ENCODE assay signal across 1 cellular context in the genomic region with DNA sequence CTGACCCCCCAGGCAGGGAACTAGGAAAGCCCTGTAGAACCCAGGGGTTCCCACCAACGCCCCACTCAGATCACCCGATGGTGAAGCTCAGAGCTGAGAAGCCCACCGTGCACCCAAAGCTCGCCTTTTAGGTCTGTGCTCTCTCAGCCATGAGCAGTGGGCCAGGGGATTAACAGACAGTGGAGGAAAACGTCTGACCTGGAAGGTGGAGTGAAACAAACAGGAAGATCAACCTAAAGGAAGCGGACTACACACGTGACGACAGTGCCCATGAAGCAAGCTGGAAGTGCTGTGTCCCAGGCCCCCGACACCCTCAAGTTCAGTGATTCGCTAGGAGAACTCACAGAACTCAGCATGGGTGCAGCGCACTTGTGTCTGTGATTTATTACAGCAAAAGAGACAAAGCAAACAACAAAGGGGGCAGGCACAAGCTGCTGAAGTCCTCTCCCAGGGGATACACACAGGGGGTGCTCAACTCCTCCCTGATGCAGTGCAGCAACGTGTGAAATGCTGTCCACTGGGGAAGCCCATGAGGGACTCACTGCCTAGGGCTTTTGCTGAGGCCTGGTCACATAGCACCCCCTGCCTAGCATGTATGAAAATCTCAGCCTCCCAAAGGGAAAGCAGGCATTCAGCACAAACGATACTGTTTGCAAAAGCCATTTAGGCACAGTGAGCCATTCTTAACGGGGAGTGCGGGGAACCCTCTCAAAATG.
TF ChIP-seq lines count a peak whose summit lies in the region.

No MANE protein-coding gene starts in this region.

TF ChIP-seq in HEK293, 187 proteins besides CTCF, POLR2A, EP300 and RAD21 (continued from another document):
- no peak for TF ChIP-seq PRDM2 (tag by site-specific recombination; IDR thresholded peaks at IDR 0.05; ENCODE audit: borderline replicate concordance)
- peak; percentile 92 for TF ChIP-seq GLIS1 (tag by site-specific recombination; IDR thresholded peaks at IDR 0.05)
- peak; percentile 30 for TF ChIP-seq ZNF654 (tag by site-specific recombination; IDR thresholded peaks at IDR 0.05; ENCODE audit: low read depth)
- no peak for TF ChIP-seq ZNF449 (tag by site-specific recombination; IDR thresholded peaks at IDR 0.05)
- no peak for TF ChIP-seq BCL11B (tag by site-specific recombination; IDR thresholded peaks at IDR 0.05; ENCODE audit: low read depth)
- no peak for TF ChIP-seq ZNF768 (tag by site-specific recombination; IDR thresholded peaks at IDR 0.05)
- TF ChIP-seq, protein P1, sequence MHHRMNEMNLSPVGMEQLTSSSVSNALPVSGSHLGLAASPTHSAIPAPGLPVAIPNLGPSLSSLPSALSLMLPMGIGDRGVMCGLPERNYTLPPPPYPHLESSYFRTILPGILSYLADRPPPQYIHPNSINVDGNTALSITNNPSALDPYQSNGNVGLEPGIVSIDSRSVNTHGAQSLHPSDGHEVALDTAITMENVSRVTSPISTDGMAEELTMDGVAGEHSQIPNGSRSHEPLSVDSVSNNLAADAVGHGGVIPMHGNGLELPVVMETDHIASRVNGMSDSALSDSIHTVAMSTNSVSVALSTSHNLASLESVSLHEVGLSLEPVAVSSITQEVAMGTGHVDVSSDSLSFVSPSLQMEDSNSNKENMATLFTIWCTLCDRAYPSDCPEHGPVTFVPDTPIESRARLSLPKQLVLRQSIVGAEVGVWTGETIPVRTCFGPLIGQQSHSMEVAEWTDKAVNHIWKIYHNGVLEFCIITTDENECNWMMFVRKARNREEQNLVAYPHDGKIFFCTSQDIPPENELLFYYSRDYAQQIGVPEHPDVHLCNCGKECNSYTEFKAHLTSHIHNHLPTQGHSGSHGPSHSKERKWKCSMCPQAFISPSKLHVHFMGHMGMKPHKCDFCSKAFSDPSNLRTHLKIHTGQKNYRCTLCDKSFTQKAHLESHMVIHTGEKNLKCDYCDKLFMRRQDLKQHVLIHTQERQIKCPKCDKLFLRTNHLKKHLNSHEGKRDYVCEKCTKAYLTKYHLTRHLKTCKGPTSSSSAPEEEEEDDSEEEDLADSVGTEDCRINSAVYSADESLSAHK (tag by site-specific recombination; IDR thresholded peaks at IDR 0.05): no peak
- TF ChIP-seq GLIS2 (tag by site-specific recombination; IDR thresholded peaks at IDR 0.05): peak; percentile 24; the same call in 1 of the 2 replicates
